ENCODE assay signal across 1 cellular context in the genomic region with DNA sequence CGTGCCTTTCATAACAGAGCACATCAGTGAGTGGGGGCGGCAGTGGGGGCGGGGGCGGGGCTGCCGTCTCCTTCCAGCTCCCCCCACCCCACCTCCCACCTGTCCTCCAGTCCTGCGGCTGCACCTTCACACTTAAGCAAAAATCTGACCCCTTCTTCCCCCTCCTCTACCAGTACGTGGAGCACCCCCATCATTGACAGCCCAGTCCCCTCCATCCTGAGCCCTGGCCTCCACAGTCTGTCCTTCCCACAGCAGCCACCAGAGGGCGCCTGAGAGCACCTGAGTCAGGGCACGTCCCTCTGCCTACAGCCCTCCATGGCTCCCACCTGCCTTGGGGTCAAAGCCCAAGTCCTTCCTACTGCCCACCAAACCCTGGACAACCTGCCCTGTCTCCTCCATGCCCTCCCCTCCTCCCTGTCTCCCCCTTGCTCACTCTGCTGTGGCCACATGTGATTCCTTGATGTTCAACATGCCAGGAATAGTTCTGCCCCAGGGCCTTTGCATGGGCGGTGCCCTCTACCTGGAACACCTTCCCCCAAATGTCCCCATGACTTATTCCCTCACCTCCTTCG.
A peak's percentile ranks its signal among the peaks of the same experiment; 100 is the strongest.
TF ChIP-seq lines count a peak whose summit lies in the region.

No MANE protein-coding gene starts in this region.

TF ChIP-seq in HepG2, 621 proteins besides CTCF, POLR2A, EP300 and RAD21 (continued from another document):
- TF ChIP-seq, protein P1, sequence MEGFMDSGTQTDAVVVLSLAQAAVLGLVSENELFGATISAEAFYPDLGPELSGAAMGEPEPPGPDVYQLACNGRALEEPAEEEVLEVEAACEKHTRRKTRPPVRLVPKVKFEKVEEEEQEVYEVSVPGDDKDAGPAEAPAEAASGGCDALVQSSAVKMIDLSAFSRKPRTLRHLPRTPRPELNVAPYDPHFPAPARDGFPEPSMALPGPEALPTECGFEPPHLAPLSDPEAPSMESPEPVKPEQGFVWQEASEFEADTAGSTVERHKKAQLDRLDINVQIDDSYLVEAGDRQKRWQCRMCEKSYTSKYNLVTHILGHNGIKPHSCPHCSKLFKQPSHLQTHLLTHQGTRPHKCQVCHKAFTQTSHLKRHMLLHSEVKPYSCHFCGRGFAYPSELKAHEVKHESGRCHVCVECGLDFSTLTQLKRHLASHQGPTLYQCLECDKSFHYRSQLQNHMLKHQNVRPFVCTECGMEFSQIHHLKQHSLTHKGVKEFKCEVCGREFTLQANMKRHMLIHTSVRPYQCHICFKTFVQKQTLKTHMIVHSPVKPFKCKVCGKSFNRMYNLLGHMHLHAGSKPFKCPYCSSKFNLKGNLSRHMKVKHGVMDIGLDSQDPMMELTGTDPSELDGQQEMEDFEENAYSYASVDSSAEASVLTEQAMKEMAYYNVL (CRISPR knock-in tag; IDR thresholded peaks at IDR 0.05; ENCODE audit: borderline replicate concordance): 0 out of 2 replicates have a peak, but pooled peaks have one; percentile 21
- TF ChIP-seq RXRA (CRISPR knock-in tag; IDR thresholded peaks at IDR 0.05): peak; percentile 38; the same call in 1 of the 2 replicates
- 0 out of 2 replicates have a peak, but pooled peaks have one; percentile 21 for TF ChIP-seq ZNF572 (CRISPR knock-in tag; IDR thresholded peaks at IDR 0.05)
- no peak for TF ChIP-seq NFYB (CRISPR knock-in tag; IDR thresholded peaks at IDR 0.05)
- TF ChIP-seq, protein P2, sequence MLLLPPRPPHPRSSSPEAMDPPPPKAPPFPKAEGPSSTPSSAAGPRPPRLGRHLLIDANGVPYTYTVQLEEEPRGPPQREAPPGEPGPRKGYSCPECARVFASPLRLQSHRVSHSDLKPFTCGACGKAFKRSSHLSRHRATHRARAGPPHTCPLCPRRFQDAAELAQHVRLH (CRISPR knock-in tag; IDR thresholded peaks at IDR 0.05; ENCODE audit: borderline replicate concordance, low read depth): peak; percentile 65; the same call in 1 of the 2 replicates
- TF ChIP-seq, protein P3, sequence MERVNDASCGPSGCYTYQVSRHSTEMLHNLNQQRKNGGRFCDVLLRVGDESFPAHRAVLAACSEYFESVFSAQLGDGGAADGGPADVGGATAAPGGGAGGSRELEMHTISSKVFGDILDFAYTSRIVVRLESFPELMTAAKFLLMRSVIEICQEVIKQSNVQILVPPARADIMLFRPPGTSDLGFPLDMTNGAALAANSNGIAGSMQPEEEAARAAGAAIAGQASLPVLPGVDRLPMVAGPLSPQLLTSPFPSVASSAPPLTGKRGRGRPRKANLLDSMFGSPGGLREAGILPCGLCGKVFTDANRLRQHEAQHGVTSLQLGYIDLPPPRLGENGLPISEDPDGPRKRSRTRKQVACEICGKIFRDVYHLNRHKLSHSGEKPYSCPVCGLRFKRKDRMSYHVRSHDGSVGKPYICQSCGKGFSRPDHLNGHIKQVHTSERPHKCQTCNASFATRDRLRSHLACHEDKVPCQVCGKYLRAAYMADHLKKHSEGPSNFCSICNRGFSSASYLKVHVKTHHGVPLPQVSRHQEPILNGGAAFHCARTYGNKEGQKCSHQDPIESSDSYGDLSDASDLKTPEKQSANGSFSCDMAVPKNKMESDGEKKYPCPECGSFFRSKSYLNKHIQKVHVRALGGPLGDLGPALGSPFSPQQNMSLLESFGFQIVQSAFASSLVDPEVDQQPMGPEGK (CRISPR knock-in tag; IDR thresholded peaks at IDR 0.05): 0 out of 2 replicates have a peak, but pooled peaks have one; percentile 12
- TF ChIP-seq, protein P4, sequence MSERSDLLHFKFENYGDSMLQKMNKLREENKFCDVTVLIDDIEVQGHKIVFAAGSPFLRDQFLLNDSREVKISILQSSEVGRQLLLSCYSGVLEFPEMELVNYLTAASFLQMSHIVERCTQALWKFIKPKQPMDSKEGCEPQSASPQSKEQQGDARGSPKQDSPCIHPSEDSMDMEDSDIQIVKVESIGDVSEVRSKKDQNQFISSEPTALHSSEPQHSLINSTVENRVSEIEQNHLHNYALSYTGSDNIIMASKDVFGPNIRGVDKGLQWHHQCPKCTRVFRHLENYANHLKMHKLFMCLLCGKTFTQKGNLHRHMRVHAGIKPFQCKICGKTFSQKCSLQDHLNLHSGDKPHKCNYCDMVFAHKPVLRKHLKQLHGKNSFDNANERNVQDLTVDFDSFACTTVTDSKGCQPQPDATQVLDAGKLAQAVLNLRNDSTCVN (CRISPR knock-in tag; IDR thresholded peaks at IDR 0.05; ENCODE audit: borderline replicate concordance): no peak
- TF ChIP-seq, protein P5, sequence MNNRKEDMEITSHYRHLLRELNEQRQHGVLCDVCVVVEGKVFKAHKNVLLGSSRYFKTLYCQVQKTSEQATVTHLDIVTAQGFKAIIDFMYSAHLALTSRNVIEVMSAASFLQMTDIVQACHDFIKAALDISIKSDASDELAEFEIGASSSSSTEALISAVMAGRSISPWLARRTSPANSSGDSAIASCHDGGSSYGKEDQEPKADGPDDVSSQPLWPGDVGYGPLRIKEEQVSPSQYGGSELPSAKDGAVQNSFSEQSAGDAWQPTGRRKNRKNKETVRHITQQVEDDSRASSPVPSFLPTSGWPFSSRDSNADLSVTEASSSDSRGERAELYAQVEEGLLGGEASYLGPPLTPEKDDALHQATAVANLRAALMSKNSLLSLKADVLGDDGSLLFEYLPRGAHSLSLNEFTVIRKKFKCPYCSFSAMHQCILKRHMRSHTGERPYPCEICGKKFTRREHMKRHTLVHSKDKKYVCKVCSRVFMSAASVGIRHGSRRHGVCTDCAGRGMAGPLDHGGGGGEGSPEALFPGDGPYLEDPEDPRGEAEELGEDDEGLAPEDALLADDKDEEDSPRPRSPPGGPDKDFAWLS (CRISPR knock-in tag; IDR thresholded peaks at IDR 0.05; ENCODE audit: borderline replicate concordance): no peak
- TF ChIP-seq, protein P6, sequence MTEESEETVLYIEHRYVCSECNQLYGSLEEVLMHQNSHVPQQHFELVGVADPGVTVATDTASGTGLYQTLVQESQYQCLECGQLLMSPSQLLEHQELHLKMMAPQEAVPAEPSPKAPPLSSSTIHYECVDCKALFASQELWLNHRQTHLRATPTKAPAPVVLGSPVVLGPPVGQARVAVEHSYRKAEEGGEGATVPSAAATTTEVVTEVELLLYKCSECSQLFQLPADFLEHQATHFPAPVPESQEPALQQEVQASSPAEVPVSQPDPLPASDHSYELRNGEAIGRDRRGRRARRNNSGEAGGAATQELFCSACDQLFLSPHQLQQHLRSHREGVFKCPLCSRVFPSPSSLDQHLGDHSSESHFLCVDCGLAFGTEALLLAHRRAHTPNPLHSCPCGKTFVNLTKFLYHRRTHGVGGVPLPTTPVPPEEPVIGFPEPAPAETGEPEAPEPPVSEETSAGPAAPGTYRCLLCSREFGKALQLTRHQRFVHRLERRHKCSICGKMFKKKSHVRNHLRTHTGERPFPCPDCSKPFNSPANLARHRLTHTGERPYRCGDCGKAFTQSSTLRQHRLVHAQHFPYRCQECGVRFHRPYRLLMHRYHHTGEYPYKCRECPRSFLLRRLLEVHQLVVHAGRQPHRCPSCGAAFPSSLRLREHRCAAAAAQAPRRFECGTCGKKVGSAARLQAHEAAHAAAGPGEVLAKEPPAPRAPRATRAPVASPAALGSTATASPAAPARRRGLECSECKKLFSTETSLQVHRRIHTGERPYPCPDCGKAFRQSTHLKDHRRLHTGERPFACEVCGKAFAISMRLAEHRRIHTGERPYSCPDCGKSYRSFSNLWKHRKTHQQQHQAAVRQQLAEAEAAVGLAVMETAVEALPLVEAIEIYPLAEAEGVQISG (CRISPR knock-in tag; IDR thresholded peaks at IDR 0.05): peak; percentile 55; the same call in 1 of the 2 replicates
- TF ChIP-seq PHF21A (CRISPR knock-in tag; IDR thresholded peaks at IDR 0.05): no peak
- 0 out of 2 replicates have a peak, but pooled peaks have one; percentile 67 for TF ChIP-seq ZNF780A (CRISPR knock-in tag; IDR thresholded peaks at IDR 0.05)
- TF ChIP-seq GABPA (IDR thresholded peaks at IDR 0.05; ENCODE audit: low read depth, low read length): no peak
- peak; percentile 28; the same call in 1 of the 2 replicates for TF ChIP-seq GABPA (CRISPR knock-in tag; IDR thresholded peaks at IDR 0.05; ENCODE audit: low read depth)
- TF ChIP-seq THAP11 (CRISPR knock-in tag; IDR thresholded peaks at IDR 0.05): 0 out of 2 replicates have a peak, but pooled peaks have one; percentile 23
- TF ChIP-seq TEAD3 (CRISPR knock-in tag; optimal IDR thresholded peaks at IDR 0.05; ENCODE audit: borderline replicate concordance): peak; percentile 38
- TF ChIP-seq ZNF224 (CRISPR knock-in tag; IDR thresholded peaks at IDR 0.05): no peak
- peak; percentile 100 for TF ChIP-seq ZMYM3 (CRISPR knock-in tag; IDR thresholded peaks at IDR 0.05)
- peak; percentile 100 for TF ChIP-seq ADNP (CRISPR knock-in tag; IDR thresholded peaks at IDR 0.05)
- TF ChIP-seq CENPX (CRISPR knock-in tag; IDR thresholded peaks at IDR 0.05): no peak
- peak; percentile 53; the same call in 1 of the 2 replicates for TF ChIP-seq ZNF350 (CRISPR knock-in tag; IDR thresholded peaks at IDR 0.05; ENCODE audit: borderline replicate concordance, low read depth)
- TF ChIP-seq, protein P7, sequence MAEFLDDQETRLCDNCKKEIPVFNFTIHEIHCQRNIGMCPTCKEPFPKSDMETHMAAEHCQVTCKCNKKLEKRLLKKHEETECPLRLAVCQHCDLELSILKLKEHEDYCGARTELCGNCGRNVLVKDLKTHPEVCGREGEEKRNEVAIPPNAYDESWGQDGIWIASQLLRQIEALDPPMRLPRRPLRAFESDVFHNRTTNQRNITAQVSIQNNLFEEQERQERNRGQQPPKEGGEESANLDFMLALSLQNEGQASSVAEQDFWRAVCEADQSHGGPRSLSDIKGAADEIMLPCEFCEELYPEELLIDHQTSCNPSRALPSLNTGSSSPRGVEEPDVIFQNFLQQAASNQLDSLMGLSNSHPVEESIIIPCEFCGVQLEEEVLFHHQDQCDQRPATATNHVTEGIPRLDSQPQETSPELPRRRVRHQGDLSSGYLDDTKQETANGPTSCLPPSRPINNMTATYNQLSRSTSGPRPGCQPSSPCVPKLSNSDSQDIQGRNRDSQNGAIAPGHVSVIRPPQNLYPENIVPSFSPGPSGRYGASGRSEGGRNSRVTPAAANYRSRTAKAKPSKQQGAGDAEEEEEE (CRISPR knock-in tag; IDR thresholded peaks at IDR 0.05; ENCODE audit: borderline replicate concordance): 0 out of 2 replicates have a peak, but pooled peaks have one; percentile 20
- TF ChIP-seq ZNF629 (CRISPR knock-in tag; conservative IDR thresholded peaks at IDR 0.05): no peak
- peak; percentile 30; the same call in 1 of the 2 replicates for TF ChIP-seq POGZ (CRISPR knock-in tag; IDR thresholded peaks at IDR 0.05)
- TF ChIP-seq, protein P8, sequence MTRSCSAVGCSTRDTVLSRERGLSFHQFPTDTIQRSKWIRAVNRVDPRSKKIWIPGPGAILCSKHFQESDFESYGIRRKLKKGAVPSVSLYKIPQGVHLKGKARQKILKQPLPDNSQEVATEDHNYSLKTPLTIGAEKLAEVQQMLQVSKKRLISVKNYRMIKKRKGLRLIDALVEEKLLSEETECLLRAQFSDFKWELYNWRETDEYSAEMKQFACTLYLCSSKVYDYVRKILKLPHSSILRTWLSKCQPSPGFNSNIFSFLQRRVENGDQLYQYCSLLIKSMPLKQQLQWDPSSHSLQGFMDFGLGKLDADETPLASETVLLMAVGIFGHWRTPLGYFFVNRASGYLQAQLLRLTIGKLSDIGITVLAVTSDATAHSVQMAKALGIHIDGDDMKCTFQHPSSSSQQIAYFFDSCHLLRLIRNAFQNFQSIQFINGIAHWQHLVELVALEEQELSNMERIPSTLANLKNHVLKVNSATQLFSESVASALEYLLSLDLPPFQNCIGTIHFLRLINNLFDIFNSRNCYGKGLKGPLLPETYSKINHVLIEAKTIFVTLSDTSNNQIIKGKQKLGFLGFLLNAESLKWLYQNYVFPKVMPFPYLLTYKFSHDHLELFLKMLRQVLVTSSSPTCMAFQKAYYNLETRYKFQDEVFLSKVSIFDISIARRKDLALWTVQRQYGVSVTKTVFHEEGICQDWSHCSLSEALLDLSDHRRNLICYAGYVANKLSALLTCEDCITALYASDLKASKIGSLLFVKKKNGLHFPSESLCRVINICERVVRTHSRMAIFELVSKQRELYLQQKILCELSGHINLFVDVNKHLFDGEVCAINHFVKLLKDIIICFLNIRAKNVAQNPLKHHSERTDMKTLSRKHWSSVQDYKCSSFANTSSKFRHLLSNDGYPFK (CRISPR knock-in tag; IDR thresholded peaks at IDR 0.05; ENCODE audit: borderline replicate concordance): peak; percentile 54; the same call in 1 of the 2 replicates
- TF ChIP-seq FOXK2 (IDR thresholded peaks at IDR 0.05): no peak
- peak; percentile 99 for TF ChIP-seq KDM1A (CRISPR knock-in tag; IDR thresholded peaks at IDR 0.05)
- TF ChIP-seq FOXP1 (IDR thresholded peaks at IDR 0.05): no peak
- peak; percentile 26; the same call in 1 of the 2 replicates for TF ChIP-seq FOXP1 (CRISPR knock-in tag; IDR thresholded peaks at IDR 0.05)
- TF ChIP-seq ZNF24 (IDR thresholded peaks at IDR 0.05): peak; percentile 88
- TF ChIP-seq LCORL (IDR thresholded peaks at IDR 0.05): no peak
- no peak for TF ChIP-seq LCORL (CRISPR knock-in tag; IDR thresholded peaks at IDR 0.05)
- TF ChIP-seq, protein P9, sequence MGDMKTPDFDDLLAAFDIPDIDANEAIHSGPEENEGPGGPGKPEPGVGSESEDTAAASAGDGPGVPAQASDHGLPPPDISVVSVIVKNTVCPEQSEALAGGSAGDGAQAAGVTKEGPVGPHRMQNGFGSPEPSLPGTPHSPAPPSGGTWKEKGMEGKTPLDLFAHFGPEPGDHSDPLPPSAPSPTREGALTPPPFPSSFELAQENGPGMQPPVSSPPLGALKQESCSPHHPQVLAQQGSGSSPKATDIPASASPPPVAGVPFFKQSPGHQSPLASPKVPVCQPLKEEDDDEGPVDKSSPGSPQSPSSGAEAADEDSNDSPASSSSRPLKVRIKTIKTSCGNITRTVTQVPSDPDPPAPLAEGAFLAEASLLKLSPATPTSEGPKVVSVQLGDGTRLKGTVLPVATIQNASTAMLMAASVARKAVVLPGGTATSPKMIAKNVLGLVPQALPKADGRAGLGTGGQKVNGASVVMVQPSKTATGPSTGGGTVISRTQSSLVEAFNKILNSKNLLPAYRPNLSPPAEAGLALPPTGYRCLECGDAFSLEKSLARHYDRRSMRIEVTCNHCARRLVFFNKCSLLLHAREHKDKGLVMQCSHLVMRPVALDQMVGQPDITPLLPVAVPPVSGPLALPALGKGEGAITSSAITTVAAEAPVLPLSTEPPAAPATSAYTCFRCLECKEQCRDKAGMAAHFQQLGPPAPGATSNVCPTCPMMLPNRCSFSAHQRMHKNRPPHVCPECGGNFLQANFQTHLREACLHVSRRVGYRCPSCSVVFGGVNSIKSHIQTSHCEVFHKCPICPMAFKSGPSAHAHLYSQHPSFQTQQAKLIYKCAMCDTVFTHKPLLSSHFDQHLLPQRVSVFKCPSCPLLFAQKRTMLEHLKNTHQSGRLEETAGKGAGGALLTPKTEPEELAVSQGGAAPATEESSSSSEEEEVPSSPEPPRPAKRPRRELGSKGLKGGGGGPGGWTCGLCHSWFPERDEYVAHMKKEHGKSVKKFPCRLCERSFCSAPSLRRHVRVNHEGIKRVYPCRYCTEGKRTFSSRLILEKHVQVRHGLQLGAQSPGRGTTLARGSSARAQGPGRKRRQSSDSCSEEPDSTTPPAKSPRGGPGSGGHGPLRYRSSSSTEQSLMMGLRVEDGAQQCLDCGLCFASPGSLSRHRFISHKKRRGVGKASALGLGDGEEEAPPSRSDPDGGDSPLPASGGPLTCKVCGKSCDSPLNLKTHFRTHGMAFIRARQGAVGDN (CRISPR knock-in tag; IDR thresholded peaks at IDR 0.05): peak; percentile 59
